Comparison of ENCODE assay signal across 9 cellular contexts in genomic region chr11:57639321-57640067, GRCh38. TPM values are rescaled to one million over a fixed set of nuclear protein-coding genes. Genes with fewer than 3 reads are reported as not detected.
DNase-seq lines count a peak whose midpoint lies in the region; ATAC-seq and TF ChIP-seq lines count a peak whose summit lies in the region.
"Had no signal": no experiment of that assay in that cellular context is flagged by ENCODE, and none has a peak within 500 bp of the region (broad histone marks: within the 10 kb centered on the region; RNA-seq: fewer than 3 reads in every experiment).

No MANE protein-coding gene starts in this region.

- no peaks in the 10 kb centered on the region for H3K36me3 ChIP-seq in effector memory CD4-positive, alpha-beta T cell (ENCODE audit: control insufficient read depth, insufficient read depth, low read length)
- H3K36me3 ChIP-seq in neural cell (ENCODE audit: insufficient read depth, low read length), result no peaks in the 10 kb centered on the region

- no peaks in the 10 kb centered on the region for H3K9me3 ChIP-seq in effector memory CD4-positive, alpha-beta T cell (ENCODE audit: control insufficient read depth, low read length)
- H3K9me3 ChIP-seq in neural cell (ENCODE audit: low read length), result no peaks in the 10 kb centered on the region

- no peak overlapping the region for H3K27ac ChIP-seq in effector memory CD4-positive, alpha-beta T cell (ENCODE audit: insufficient read depth, low read length, poor library complexity, severe bottlenecking)
- H3K27ac ChIP-seq in neural cell (ENCODE audit: low read length), result peak overlapping the region; percentile 92
- H3K27ac ChIP-seq: PC-9 had no signal

- no peak for TF ChIP-seq RAD21 in neural cell (conservative IDR thresholded peaks at IDR 0.05)

- H3K27me3 ChIP-seq in effector memory CD4-positive, alpha-beta T cell (replicated peaks; ENCODE audit: control insufficient read depth, insufficient read depth, low read length, poor library complexity, severe bottlenecking), result peaks cover 13% of the 10 kb centered on the region
- no peaks in the 10 kb centered on the region for H3K27me3 ChIP-seq in neural cell (ENCODE audit: insufficient read depth, low read depth, low read length)

- H3F3A ChIP-seq in neural cell (ENCODE audit: insufficient read depth, low read length, poor library complexity, severe bottlenecking), result no peaks in the 10 kb centered on the region

- H3K79me2 ChIP-seq in neural cell (replicated peaks; ENCODE audit: insufficient read depth, low read length), result peaks cover 36% of the 10 kb centered on the region

- TF ChIP-seq CTCF in neural cell (IDR thresholded peaks at IDR 0.05; ENCODE audit: poor library complexity, severe bottlenecking), result no peak

- peak overlapping the region; percentile 71 for H3K4me2 ChIP-seq in neural cell (ENCODE audit: low read length)

- no peak for TF ChIP-seq EP300 in neural cell (conservative IDR thresholded peaks at IDR 0.05; ENCODE audit: poor library complexity, severe bottlenecking)

- H4K20me1 ChIP-seq in neural cell (ENCODE audit: insufficient read depth), result no peaks in the 10 kb centered on the region

- no peaks in the 10 kb centered on the region for H3K9me2 ChIP-seq in neural cell (ENCODE audit: insufficient read depth, low read length)

- DNase-seq in EH (ENCODE audit: low read depth) (peak; percentile 70), NCI-H82 treated with DMSO at 0.1 percent for 48 hours (lab: John Stamatoyannopoulos, UW; ENCODE audit: unreplicated experiment) (peak; percentile 87), NCI-H2107 (lab: John Stamatoyannopoulos, UW) (no peak)
- no peak for DNase-seq in effector memory CD4-positive, alpha-beta T cell

- ATAC-seq in GM21529 (IDR thresholded peaks at IDR 0.05; ENCODE audit: unreplicated experiment), result no peak
- ATAC-seq in GM21390 (IDR thresholded peaks at IDR 0.05; ENCODE audit: unreplicated experiment), result no peak
- no peak for ATAC-seq in HG03469 (IDR thresholded peaks at IDR 0.05; ENCODE audit: unreplicated experiment)

- H2AFZ ChIP-seq in neural cell (ENCODE audit: low read depth, low read length), result no peak overlapping the region
- H2AFZ ChIP-seq: PC-9 had no signal

- H3K4me3 ChIP-seq in effector memory CD4-positive, alpha-beta T cell (ENCODE audit: insufficient read depth, low read depth, low read length, poor library complexity, severe bottlenecking), result peak overlapping the region; percentile 65
- peak overlapping the region; percentile 96 for H3K4me3 ChIP-seq in neural cell (ENCODE audit: low read length)
- H3K4me3 ChIP-seq: PC-9 had no signal

- peaks cover 19% of the 10 kb centered on the region for H3K4me1 ChIP-seq in effector memory CD4-positive, alpha-beta T cell (ENCODE audit: control insufficient read depth, insufficient read depth, low read length, poor library complexity, severe bottlenecking)

- H3K9ac ChIP-seq in neural cell (ENCODE audit: low read length), result peak overlapping the region; percentile 96

TF ChIP-seq in neural cell, 6 proteins besides CTCF, POLR2A, EP300 and RAD21:
- TF ChIP-seq EZH2 (IDR thresholded peaks at IDR 0.05; ENCODE audit: borderline replicate concordance, insufficient read depth, low read length, poor library complexity, severe bottlenecking) (no peak), MXI1 (conservative IDR thresholded peaks at IDR 0.05; ENCODE audit: poor library complexity, severe bottlenecking) (no peak), SMC3 (conservative IDR thresholded peaks at IDR 0.05; ENCODE audit: poor library complexity) (no peak), POLR2AphosphoS5 (IDR thresholded peaks at IDR 0.05) (no peak), REST (IDR thresholded peaks at IDR 0.05; ENCODE audit: borderline replicate concordance) (no peak), TAF1 (IDR thresholded peaks at IDR 0.05; ENCODE audit: low read depth) (no peak)

RNA-seq across cellular contexts. Expression of gene YPEL4, which starts 10.2 kb away (rescaled TPM):
- 18.4 and 19.8 TPM in 2 replicates for polyA plus RNA-seq in neural cell
- polyA minus RNA-seq in neural cell, result 3.9 and 5.6 TPM in 2 replicates

RNA-seq across cellular contexts. Expression of gene CLP1, which starts 18.1 kb away (rescaled TPM):
- 18.2 and 22.7 TPM in 2 replicates for polyA plus RNA-seq in neural cell
- polyA minus RNA-seq in neural cell, result 23.5 and 25.8 TPM in 2 replicates

RNA-seq across cellular contexts. Expression of gene ZDHHC5, which starts 28.4 kb away (rescaled TPM):
- 15.8 and 17.4 TPM in 2 replicates for polyA plus RNA-seq in neural cell
- 36.7 and 40.4 TPM in 2 replicates for polyA minus RNA-seq in neural cell

RNA-seq across cellular contexts. Expression of gene SERPING1, which starts 42.0 kb away (rescaled TPM):
- 0.22 TPM in 1 of 2 replicates, not detected in the other for polyA plus RNA-seq in neural cell
- 0.49 TPM in 1 of 2 replicates, not detected in the other for polyA minus RNA-seq in neural cell

Comparison
In these comparisons a context has a peak if more than half of its experiments do, and no peak if none do; other contexts are left out.
1. DNase-seq: peak in EH (single experiment) and NCI-H82 treated with DMSO at 0.1 percent for 48 hours (single experiment); none in effector memory CD4-positive, alpha-beta T cell (0 of 3) and NCI-H2107 (single experiment).